In genomic region chr1:6930901-6931300, GRCh38 we compare ENCODE assay signal across 18 cellular contexts.
DNase-seq lines count a peak whose midpoint lies in the region; ATAC-seq, FAIRE-seq and TF ChIP-seq lines count a peak whose summit lies in the region.
"Had no signal": no experiment of that assay in that cellular context is flagged by ENCODE, and none has a peak within 500 bp of the region (broad histone marks: within the 10 kb centered on the region; RNA-seq: fewer than 3 reads in every experiment).

No MANE protein-coding gene starts in this region.

- no peaks in the 10 kb centered on the region for H3K9me3 ChIP-seq in BLaER1 treated with 17β-estradiol and CSF1 and Interleukin-3, amounts not matched to agents 10 nM and 100 nM (replicated peaks in 1 of 11)
- no peaks in the 10 kb centered on the region for H3K9me3 ChIP-seq in mesenchymal stem cell (ENCODE audit: control insufficient read depth, low read length)
- H3K9me3 ChIP-seq: HAP-1 had no signal

- no peak overlapping the region for H2BK5ac ChIP-seq in mesenchymal stem cell (ENCODE audit: low read depth, low read length, poor library complexity, severe bottlenecking)

- H3K27me3 ChIP-seq in BLaER1 treated with 17β-estradiol and CSF1 and Interleukin-3, amounts not matched to agents 10 nM and 100 nM: peaks cover 18 to 26% (median 21%) of the 10 kb centered on the region in 11 experiments
- H3K27me3 ChIP-seq in mesenchymal stem cell (ENCODE audit: control insufficient read depth in 1 of 2, insufficient read depth in 1 of 2, low read length in 2 of 2): peaks cover 15 to 65% of the 10 kb centered on the region in 2 experiments

- FAIRE-seq in GM12891 (lab: Jason Lieb, UNC): no peak
- FAIRE-seq: D721Med, GM12878, GM18507, H54 had no signal

- no peak for ATAC-seq in HG03457 (IDR thresholded peaks at IDR 0.05; ENCODE audit: unreplicated experiment)
- ATAC-seq: GM12878 had no signal

- no peaks in the 10 kb centered on the region for H3K36me3 ChIP-seq in BLaER1 treated with 17β-estradiol and CSF1 and Interleukin-3, amounts not matched to agents 10 nM and 100 nM
- no peaks in the 10 kb centered on the region for H3K36me3 ChIP-seq in mesenchymal stem cell (ENCODE audit: control insufficient read depth in 1 of 2, insufficient read depth in 2 of 2, low read depth in 1 of 2, low read length in 2 of 2)
- H3K36me3 ChIP-seq: HAP-1 had no signal

- no peak overlapping the region for H3K18ac ChIP-seq in mesenchymal stem cell (ENCODE audit: low read depth in 1 of 2, low read length in 2 of 2)

- no peak overlapping the region for H4K8ac ChIP-seq in mesenchymal stem cell (ENCODE audit: low read length)

- H3K9ac ChIP-seq in BLaER1 treated with 17β-estradiol and CSF1 and Interleukin-3, amounts not matched to agents 10 nM and 100 nM: no peak overlapping the region
- no peak overlapping the region for H3K9ac ChIP-seq in mesenchymal stem cell (ENCODE audit: low read length)

- WGBS in mesenchymal stem cell: 81% methylated on average over 6 of the region's 6 CpGs

- no peak overlapping the region for H3K4me3 ChIP-seq in BLaER1 treated with 17β-estradiol and CSF1 and Interleukin-3, amounts not matched to agents 10 nM and 100 nM
- no peak overlapping the region for H3K4me3 ChIP-seq in mesenchymal stem cell (ENCODE audit: insufficient read depth in 1 of 2, low read depth in 1 of 2, low read length in 2 of 2)
- H3K4me3 ChIP-seq: GM12878, HAP-1 had no signal

- H2AK5ac ChIP-seq in mesenchymal stem cell (ENCODE audit: low read length, severe bottlenecking): no peak overlapping the region

- no peak overlapping the region for H3K4ac ChIP-seq in mesenchymal stem cell (ENCODE audit: low read depth in 1 of 2, low read length in 2 of 2)

- no peak overlapping the region for H2BK15ac ChIP-seq in mesenchymal stem cell (ENCODE audit: low read depth, poor library complexity, severe bottlenecking)

- H3K23ac ChIP-seq in mesenchymal stem cell (ENCODE audit: low read length in 2 of 2): no peak overlapping the region

- no peak overlapping the region for H2BK120ac ChIP-seq in mesenchymal stem cell (ENCODE audit: low read depth, low read length)

- DNase-seq in MV-4-11 (lab: John Stamatoyannopoulos, UW) (peak; percentile 17), germinal center (ENCODE audit: low spot score) (peak; percentile 10), GM12891 (ENCODE audit: insufficient read length, low spot score) (no peak), mesenchymal stem cell (no peak)
- DNase-seq: CD4-positive, alpha-beta T cell; DMS 273 treated with DMSO at 0.1 percent for 48 hours; DMS79; EL; GDM1; GOT3; HFFc6 had no signal

- peak overlapping the region in 10 of 11 experiments; percentile 20 to 68 (median 54); a peak in 21 of 22 replicates for H3K4me2 ChIP-seq in BLaER1 treated with 17β-estradiol and CSF1 and Interleukin-3, amounts not matched to agents 10 nM and 100 nM
- H3K4me2 ChIP-seq in mesenchymal stem cell (ENCODE audit: low read length, poor library complexity, severe bottlenecking): no peak overlapping the region

- H4K91ac ChIP-seq in mesenchymal stem cell (ENCODE audit: low read length): no peak overlapping the region

- peaks cover 1% of the 10 kb centered on the region for H3K79me1 ChIP-seq in mesenchymal stem cell (replicated peaks; ENCODE audit: low read length, poor library complexity, severe bottlenecking)

- no peak overlapping the region for H3K14ac ChIP-seq in mesenchymal stem cell (ENCODE audit: low read length in 2 of 2)

- H2AFZ ChIP-seq in mesenchymal stem cell (ENCODE audit: low read depth, low read length): no peak overlapping the region

- H4K20me1 ChIP-seq in BLaER1 treated with 17β-estradiol and CSF1 and Interleukin-3, amounts not matched to agents 10 nM and 100 nM: peaks cover 0 to 9% (median 0%) of the 10 kb centered on the region in 11 experiments; a peak in 1 of 22 replicates

- TF ChIP-seq POLR2A in GM12891 (IDR thresholded peaks at IDR 0.05; ENCODE audit: low read depth, low read length): no peak

- H2BK12ac ChIP-seq in mesenchymal stem cell (ENCODE audit: low read length in 2 of 2): no peak overlapping the region

- no peak overlapping the region for H3K27ac ChIP-seq in BLaER1 treated with 17β-estradiol and CSF1 and Interleukin-3, amounts not matched to agents 10 nM and 100 nM
- H3K27ac ChIP-seq in mesenchymal stem cell (ENCODE audit: low read length, poor library complexity, severe bottlenecking): no peak overlapping the region

- peaks cover 7 to 46% (median 23%) of the 10 kb centered on the region in 10 experiments; a peak in 18 of 20 replicates for H3K4me1 ChIP-seq in BLaER1 treated with 17β-estradiol and CSF1 and Interleukin-3, amounts not matched to agents 10 nM and 100 nM
- no peaks in the 10 kb centered on the region for H3K4me1 ChIP-seq in mesenchymal stem cell (ENCODE audit: control insufficient read depth, insufficient read depth, low read depth, low read length)
- H3K4me1 ChIP-seq: HAP-1 had no signal

TF ChIP-seq in GM12891, 5 proteins besides CTCF, POLR2A, EP300 and RAD21:
- TF ChIP-seq POLR2AphosphoS5 (IDR thresholded peaks at IDR 0.05; ENCODE audit: low read depth, low read length) (no peak), TAF1 (IDR thresholded peaks at IDR 0.05; ENCODE audit: low read depth, low read length) (no peak), PAX5 (IDR thresholded peaks at IDR 0.05; ENCODE audit: insufficient read depth, low read length, severe bottlenecking) (no peak), SPI1 (IDR thresholded peaks at IDR 0.05; ENCODE audit: low read depth, low read length) (no peak), POU2F2 (IDR thresholded peaks at IDR 0.05; ENCODE audit: low read depth, low read length) (no peak)

Comparison
In these comparisons a context has a peak if more than half of its experiments do, and no peak if none do; other contexts are left out.
1. DNase-seq: peak in MV-4-11 (single experiment) and germinal center (single experiment); none in GM12891 (single experiment) and mesenchymal stem cell (single experiment).